1 cellular context compared by ENCODE assay signal in the genomic region with DNA sequence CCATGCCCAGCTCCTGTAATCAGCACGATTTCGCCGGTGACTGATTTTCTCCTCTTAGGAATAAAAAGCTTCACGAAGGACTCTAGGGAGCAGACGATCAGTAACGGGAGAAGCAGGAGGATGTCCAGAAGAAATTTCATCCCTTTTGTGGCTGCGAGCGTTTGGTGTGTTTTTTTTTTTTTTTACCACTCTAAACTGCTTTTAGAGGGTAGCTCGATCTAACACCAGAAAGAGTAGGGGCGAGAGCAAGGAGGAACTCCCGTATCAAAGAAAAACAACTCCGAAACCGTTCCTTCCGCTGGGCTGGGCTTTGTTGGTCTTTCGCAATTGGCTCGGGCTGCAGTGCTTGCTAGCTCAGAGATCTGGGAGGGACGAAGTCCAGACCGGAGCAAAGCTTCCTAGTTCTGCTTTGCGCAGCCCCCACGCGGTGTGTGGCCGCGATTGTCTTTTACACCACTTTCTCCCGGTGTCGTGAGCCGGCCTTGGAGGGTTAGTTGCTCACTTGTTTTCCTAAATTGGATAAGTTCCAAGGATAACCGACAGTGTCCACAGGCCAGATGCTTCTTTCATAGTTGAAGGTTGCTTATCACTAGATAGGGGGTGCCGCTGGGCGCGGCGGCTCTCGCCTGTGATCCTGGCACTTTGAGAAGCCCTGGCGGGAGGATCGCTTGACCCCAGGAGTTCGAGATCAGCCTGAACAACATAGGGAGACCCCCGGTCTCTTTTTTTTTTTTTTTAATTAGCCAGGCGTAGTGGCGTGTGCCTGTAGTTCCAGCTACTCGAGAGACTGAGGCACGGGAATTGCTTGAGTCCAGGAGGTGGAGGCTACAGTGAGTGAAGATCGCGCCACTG.
TF ChIP-seq lines count a peak whose summit lies in the region.

A gene with protein sequence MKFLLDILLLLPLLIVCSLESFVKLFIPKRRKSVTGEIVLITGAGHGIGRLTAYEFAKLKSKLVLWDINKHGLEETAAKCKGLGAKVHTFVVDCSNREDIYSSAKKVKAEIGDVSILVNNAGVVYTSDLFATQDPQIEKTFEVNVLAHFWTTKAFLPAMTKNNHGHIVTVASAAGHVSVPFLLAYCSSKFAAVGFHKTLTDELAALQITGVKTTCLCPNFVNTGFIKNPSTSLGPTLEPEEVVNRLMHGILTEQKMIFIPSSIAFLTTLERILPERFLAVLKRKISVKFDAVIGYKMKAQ (minus strand): TSS at position 258 of the 852 bp plus-strand sequence. CDS start 118 bp downstream, at position 140.

TF ChIP-seq in HepG2, 621 proteins besides CTCF, POLR2A, EP300 and RAD21 (continued from another document and continues in another):
- TF ChIP-seq, protein P1, sequence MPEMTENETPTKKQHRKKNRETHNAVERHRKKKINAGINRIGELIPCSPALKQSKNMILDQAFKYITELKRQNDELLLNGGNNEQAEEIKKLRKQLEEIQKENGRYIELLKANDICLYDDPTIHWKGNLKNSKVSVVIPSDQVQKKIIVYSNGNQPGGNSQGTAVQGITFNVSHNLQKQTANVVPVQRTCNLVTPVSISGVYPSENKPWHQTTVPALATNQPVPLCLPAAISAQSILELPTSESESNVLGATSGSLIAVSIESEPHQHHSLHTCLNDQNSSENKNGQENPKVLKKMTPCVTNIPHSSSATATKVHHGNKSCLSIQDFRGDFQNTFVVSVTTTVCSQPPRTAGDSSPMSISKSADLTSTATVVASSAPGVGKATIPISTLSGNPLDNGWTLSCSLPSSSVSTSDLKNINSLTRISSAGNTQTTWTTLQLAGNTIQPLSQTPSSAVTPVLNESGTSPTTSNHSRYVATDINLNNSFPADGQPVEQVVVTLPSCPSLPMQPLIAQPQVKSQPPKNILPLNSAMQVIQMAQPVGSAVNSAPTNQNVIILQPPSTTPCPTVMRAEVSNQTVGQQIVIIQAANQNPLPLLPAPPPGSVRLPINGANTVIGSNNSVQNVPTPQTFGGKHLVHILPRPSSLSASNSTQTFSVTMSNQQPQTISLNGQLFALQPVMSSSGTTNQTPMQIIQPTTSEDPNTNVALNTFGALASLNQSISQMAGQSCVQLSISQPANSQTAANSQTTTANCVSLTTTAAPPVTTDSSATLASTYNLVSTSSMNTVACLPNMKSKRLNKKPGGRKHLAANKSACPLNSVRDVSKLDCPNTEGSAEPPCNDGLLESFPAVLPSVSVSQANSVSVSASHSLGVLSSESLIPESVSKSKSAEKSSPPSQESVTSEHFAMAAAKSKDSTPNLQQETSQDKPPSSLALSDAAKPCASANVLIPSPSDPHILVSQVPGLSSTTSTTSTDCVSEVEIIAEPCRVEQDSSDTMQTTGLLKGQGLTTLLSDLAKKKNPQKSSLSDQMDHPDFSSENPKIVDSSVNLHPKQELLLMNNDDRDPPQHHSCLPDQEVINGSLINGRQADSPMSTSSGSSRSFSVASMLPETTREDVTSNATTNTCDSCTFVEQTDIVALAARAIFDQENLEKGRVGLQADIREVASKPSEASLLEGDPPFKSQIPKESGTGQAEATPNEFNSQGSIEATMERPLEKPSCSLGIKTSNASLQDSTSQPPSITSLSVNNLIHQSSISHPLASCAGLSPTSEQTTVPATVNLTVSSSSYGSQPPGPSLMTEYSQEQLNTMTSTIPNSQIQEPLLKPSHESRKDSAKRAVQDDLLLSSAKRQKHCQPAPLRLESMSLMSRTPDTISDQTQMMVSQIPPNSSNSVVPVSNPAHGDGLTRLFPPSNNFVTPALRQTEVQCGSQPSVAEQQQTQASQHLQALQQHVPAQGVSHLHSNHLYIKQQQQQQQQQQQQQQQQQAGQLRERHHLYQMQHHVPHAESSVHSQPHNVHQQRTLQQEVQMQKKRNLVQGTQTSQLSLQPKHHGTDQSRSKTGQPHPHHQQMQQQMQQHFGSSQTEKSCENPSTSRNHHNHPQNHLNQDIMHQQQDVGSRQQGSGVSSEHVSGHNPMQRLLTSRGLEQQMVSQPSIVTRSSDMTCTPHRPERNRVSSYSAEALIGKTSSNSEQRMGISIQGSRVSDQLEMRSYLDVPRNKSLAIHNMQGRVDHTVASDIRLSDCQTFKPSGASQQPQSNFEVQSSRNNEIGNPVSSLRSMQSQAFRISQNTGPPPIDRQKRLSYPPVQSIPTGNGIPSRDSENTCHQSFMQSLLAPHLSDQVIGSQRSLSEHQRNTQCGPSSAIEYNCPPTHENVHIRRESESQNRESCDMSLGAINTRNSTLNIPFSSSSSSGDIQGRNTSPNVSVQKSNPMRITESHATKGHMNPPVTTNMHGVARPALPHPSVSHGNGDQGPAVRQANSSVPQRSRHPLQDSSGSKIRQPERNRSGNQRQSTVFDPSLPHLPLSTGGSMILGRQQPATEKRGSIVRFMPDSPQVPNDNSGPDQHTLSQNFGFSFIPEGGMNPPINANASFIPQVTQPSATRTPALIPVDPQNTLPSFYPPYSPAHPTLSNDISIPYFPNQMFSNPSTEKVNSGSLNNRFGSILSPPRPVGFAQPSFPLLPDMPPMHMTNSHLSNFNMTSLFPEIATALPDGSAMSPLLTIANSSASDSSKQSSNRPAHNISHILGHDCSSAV (CRISPR knock-in tag; IDR thresholded peaks at IDR 0.05; ENCODE audit: borderline replicate concordance), result no peak
- TF ChIP-seq MTA3 (CRISPR knock-in tag; IDR thresholded peaks at IDR 0.05) (no peak), ZNF292 (CRISPR knock-in tag; IDR thresholded peaks at IDR 0.05; ENCODE audit: borderline replicate concordance, low read depth) (peak; percentile 81), ZNF546 (CRISPR knock-in tag; conservative IDR thresholded peaks at IDR 0.05) (no peak), CENPX (CRISPR knock-in tag; IDR thresholded peaks at IDR 0.05) (no peak), ZNF816 (CRISPR knock-in tag; IDR thresholded peaks at IDR 0.05; ENCODE audit: borderline replicate concordance) (no peak; the same call in 1 of the 2 replicates), CREB1 (IDR thresholded peaks at IDR 0.05) (no peak), CREB1 (CRISPR knock-in tag; IDR thresholded peaks at IDR 0.05) (peak; percentile 61), RFX1 (IDR thresholded peaks at IDR 0.05) (no peak), SETDB1 (CRISPR knock-in tag; IDR thresholded peaks at IDR 0.05; ENCODE audit: borderline replicate concordance) (no peak), ZFP90 (CRISPR knock-in tag; IDR thresholded peaks at IDR 0.05; ENCODE audit: borderline replicate concordance) (0 out of 2 replicates have a peak, but pooled peaks have one; percentile 34), HHEX (CRISPR knock-in tag; IDR thresholded peaks at IDR 0.05) (peak; percentile 49), NONO (IDR thresholded peaks at IDR 0.05) (no peak), NONO (CRISPR knock-in tag; conservative IDR thresholded peaks at IDR 0.05) (peak; percentile 87), SP1 (IDR thresholded peaks at IDR 0.05) (no peak), SP1 (CRISPR knock-in tag; IDR thresholded peaks at IDR 0.05) (peak; percentile 20; the same call in 1 of the 2 replicates), RFX3 (CRISPR knock-in tag; IDR thresholded peaks at IDR 0.05) (no peak), ZNF891 (CRISPR knock-in tag; IDR thresholded peaks at IDR 0.05) (0 out of 2 replicates have a peak, but pooled peaks have one; percentile 50), ZNF761 (CRISPR knock-in tag; conservative IDR thresholded peaks at IDR 0.05) (0 out of 2 replicates have a peak, but pooled peaks have one; percentile 48), SIX4 (CRISPR knock-in tag; IDR thresholded peaks at IDR 0.05) (peak; percentile 52; the same call in 1 of the 2 replicates), ZNF598 (CRISPR knock-in tag; IDR thresholded peaks at IDR 0.05; ENCODE audit: borderline replicate concordance) (peak; percentile 74), TOE1 (CRISPR knock-in tag; IDR thresholded peaks at IDR 0.05) (0 out of 2 replicates have a peak, but pooled peaks have one; percentile 88), PHF20 (CRISPR knock-in tag; IDR thresholded peaks at IDR 0.05) (peak; percentile 41; the same call in 1 of the 2 replicates), ZNF782 (CRISPR knock-in tag; IDR thresholded peaks at IDR 0.05; ENCODE audit: borderline replicate concordance) (no peak; the same call in 1 of the 2 replicates), ZNF350 (CRISPR knock-in tag; IDR thresholded peaks at IDR 0.05; ENCODE audit: borderline replicate concordance, low read depth) (peak; percentile 94; the same call in 1 of the 2 replicates), HNF4G (IDR thresholded peaks at IDR 0.05; ENCODE audit: borderline replicate concordance, low read depth, low read length) (peak; percentile 86), HNF4G (CRISPR knock-in tag; IDR thresholded peaks at IDR 0.05; ENCODE audit: borderline replicate concordance, low read depth) (peak; percentile 94; the same call in 1 of the 2 replicates), MEIS2 (CRISPR knock-in tag; IDR thresholded peaks at IDR 0.05) (peak; percentile 68; the same call in 1 of the 2 replicates), TBX3 (IDR thresholded peaks at IDR 0.05; ENCODE audit: borderline replicate concordance) (no peak), EHMT2 (IDR thresholded peaks at IDR 0.05; ENCODE audit: borderline replicate concordance, low read depth, low read length) (no peak; the same call in 1 of the 2 replicates)
- TF ChIP-seq, protein P2, sequence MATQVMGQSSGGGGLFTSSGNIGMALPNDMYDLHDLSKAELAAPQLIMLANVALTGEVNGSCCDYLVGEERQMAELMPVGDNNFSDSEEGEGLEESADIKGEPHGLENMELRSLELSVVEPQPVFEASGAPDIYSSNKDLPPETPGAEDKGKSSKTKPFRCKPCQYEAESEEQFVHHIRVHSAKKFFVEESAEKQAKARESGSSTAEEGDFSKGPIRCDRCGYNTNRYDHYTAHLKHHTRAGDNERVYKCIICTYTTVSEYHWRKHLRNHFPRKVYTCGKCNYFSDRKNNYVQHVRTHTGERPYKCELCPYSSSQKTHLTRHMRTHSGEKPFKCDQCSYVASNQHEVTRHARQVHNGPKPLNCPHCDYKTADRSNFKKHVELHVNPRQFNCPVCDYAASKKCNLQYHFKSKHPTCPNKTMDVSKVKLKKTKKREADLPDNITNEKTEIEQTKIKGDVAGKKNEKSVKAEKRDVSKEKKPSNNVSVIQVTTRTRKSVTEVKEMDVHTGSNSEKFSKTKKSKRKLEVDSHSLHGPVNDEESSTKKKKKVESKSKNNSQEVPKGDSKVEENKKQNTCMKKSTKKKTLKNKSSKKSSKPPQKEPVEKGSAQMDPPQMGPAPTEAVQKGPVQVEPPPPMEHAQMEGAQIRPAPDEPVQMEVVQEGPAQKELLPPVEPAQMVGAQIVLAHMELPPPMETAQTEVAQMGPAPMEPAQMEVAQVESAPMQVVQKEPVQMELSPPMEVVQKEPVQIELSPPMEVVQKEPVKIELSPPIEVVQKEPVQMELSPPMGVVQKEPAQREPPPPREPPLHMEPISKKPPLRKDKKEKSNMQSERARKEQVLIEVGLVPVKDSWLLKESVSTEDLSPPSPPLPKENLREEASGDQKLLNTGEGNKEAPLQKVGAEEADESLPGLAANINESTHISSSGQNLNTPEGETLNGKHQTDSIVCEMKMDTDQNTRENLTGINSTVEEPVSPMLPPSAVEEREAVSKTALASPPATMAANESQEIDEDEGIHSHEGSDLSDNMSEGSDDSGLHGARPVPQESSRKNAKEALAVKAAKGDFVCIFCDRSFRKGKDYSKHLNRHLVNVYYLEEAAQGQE (IDR thresholded peaks at IDR 0.05; ENCODE audit: borderline replicate concordance in 1 of 2, low read depth in 1 of 2, low read length in 2 of 2), result peak in 1 of 2 experiments; percentile 77; a peak in 2 of 4 replicates
- TF ChIP-seq, protein P3, sequence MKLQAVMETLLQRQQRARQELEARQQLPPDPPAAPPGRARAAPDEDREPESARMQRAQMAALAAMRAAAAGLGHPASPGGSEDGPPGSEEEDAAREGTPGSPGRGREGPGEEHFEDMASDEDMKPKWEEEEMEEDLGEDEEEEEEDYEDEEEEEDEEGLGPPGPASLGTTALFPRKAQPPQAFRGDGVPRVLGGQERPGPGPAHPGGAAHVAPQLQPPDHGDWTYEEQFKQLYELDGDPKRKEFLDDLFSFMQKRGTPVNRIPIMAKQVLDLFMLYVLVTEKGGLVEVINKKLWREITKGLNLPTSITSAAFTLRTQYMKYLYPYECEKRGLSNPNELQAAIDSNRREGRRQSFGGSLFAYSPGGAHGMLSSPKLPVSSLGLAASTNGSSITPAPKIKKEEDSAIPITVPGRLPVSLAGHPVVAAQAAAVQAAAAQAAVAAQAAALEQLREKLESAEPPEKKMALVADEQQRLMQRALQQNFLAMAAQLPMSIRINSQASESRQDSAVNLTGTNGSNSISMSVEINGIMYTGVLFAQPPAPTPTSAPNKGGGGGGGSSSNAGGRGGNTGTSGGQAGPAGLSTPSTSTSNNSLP (IDR thresholded peaks at IDR 0.05; ENCODE audit: low read depth, low read length), result peak; percentile 74; the same call in 1 of the 2 replicates
- TF ChIP-seq, protein P4, sequence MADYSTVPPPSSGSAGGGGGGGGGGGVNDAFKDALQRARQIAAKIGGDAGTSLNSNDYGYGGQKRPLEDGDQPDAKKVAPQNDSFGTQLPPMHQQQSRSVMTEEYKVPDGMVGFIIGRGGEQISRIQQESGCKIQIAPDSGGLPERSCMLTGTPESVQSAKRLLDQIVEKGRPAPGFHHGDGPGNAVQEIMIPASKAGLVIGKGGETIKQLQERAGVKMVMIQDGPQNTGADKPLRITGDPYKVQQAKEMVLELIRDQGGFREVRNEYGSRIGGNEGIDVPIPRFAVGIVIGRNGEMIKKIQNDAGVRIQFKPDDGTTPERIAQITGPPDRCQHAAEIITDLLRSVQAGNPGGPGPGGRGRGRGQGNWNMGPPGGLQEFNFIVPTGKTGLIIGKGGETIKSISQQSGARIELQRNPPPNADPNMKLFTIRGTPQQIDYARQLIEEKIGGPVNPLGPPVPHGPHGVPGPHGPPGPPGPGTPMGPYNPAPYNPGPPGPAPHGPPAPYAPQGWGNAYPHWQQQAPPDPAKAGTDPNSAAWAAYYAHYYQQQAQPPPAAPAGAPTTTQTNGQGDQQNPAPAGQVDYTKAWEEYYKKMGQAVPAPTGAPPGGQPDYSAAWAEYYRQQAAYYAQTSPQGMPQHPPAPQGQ (CRISPR knock-in tag; IDR thresholded peaks at IDR 0.05; ENCODE audit: borderline replicate concordance), result 0 out of 2 replicates have a peak, but pooled peaks have one; percentile 34
- TF ChIP-seq, protein P5, sequence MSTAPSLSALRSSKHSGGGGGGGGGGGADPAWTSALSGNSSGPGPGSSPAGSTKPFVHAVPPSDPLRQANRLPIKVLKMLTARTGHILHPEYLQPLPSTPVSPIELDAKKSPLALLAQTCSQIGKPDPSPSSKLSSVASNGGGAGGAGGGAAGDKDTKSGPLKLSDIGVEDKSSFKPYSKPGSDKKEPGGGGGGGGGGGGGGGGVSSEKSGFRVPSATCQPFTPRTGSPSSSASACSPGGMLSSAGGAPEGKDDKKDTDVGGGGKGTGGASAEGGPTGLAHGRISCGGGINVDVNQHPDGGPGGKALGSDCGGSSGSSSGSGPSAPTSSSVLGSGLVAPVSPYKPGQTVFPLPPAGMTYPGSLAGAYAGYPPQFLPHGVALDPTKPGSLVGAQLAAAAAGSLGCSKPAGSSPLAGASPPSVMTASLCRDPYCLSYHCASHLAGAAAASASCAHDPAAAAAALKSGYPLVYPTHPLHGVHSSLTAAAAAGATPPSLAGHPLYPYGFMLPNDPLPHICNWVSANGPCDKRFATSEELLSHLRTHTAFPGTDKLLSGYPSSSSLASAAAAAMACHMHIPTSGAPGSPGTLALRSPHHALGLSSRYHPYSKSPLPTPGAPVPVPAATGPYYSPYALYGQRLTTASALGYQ (CRISPR knock-in tag; IDR thresholded peaks at IDR 0.05), result peak; percentile 88
- TF ChIP-seq, protein P6, sequence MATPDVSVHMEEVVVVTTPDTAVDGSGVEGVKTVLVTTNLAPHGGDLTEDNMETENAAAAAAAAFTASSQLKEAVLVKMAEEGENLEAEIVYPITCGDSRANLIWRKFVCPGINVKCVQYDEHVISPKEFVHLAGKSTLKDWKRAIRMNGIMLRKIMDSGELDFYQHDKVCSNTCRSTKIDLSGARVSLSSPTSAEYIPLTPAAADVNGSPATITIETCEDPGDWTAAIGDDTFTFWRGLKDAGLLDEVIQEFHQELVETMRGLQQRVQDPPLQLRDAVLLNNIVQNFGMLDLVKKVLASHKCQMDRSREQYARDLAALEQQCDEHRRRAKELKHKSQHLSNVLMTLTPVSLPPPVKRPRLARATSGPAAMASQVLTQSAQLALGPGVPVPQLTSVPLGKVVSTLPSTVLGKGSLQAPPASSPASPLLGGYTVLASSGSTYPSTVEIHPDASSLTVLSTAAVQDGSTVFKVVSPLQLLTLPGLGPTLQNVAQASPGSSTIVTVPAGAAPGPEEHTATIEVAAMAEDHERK (CRISPR knock-in tag; IDR thresholded peaks at IDR 0.05; ENCODE audit: low read depth), result no peak
